8 cellular contexts compared by ENCODE assay signal in genomic region chr5:151157426-151158286, GRCh38. TPM values are rescaled to one million over a fixed set of nuclear protein-coding genes. Genes with fewer than 3 reads are reported as not detected.
A peak's percentile ranks its signal among the peaks of the same experiment; 100 is the strongest.
DNase-seq lines count a peak whose midpoint lies in the region; ATAC-seq, FAIRE-seq and TF ChIP-seq lines count a peak whose summit lies in the region.

TSS of gene ANXA6 (minus strand) at chr5:151157779. CDS start at chr5:151147901, 9,878 bp downstream.

- H3K4me3 Mint-ChIP-seq in activated CD8-positive, alpha-beta T cell treated with anti-CD3 and anti-CD28 coated beads, Interleukin-2, amount 10 ng/mL, durations not matched to agents 7 days and 5 days = peak within 1 kb of the TSS; percentile 95
- H3K4me3 Mint-ChIP-seq in effector memory CD8-positive, alpha-beta T cell = peak within 1 kb of the TSS; percentile 95 to 96

- no peak for TF ChIP-seq EP300 in A549 (IDR thresholded peaks at IDR 0.05)

- FAIRE-seq in A549 (lab: Jason Lieb, UNC) = no peak

- H3K4me1 Mint-ChIP-seq in activated CD8-positive, alpha-beta T cell treated with anti-CD3 and anti-CD28 coated beads, Interleukin-2, amount 10 ng/mL, durations not matched to agents 7 days and 5 days (ENCODE audit: low read depth) = peaks cover 47% of the 10 kb centered on the region
- peaks cover 46 to 58% of the 10 kb centered on the region in 2 donors for H3K4me1 Mint-ChIP-seq in effector memory CD8-positive, alpha-beta T cell (ENCODE audit: low read depth in 2 of 2)

- no peak for TF ChIP-seq CTCF in A549 (IDR thresholded peaks at IDR 0.05)

- peak within 1 kb of the TSS; percentile 83 to 92 for H3K27ac ChIP-seq in A549

- H3K4me3 ChIP-seq in A549 = peak within 1 kb of the TSS; percentile 65

- TF ChIP-seq RAD21 in A549 (conservative IDR thresholded peaks at IDR 0.05 in 1 of 2, IDR thresholded peaks at IDR 0.05 in 1 of 2) = no peak

- H3K9me3 Mint-ChIP-seq in activated CD8-positive, alpha-beta T cell treated with anti-CD3 and anti-CD28 coated beads, Interleukin-2, amount 10 ng/mL, durations not matched to agents 7 days and 5 days (ENCODE audit: insufficient read depth) = no peaks in the 10 kb centered on the region
- H3K9me3 Mint-ChIP-seq in effector memory CD8-positive, alpha-beta T cell = no peaks in the 10 kb centered on the region

- peaks cover 34% of the 10 kb centered on the region for H3K36me3 Mint-ChIP-seq in activated CD8-positive, alpha-beta T cell treated with anti-CD3 and anti-CD28 coated beads, Interleukin-2, amount 10 ng/mL, durations not matched to agents 7 days and 5 days (ENCODE audit: low read depth)
- H3K36me3 Mint-ChIP-seq in effector memory CD8-positive, alpha-beta T cell (ENCODE audit: insufficient read depth) = peaks cover 20% of the 10 kb centered on the region

- POLR2A ChIA-PET in A549 (lab: Yijun Ruan, JAX) = interaction anchor here (1.0 kb wide), 1 partner anchor 95 kb away, joined by 3 read pairs; no protein-coding TSS in a partner anchor
- POLR2A ChIA-PET in activated CD8-positive, alpha-beta T cell treated with anti-CD3 and anti-CD28 coated beads, Interleukin-2, amount 10 ng/mL, durations not matched to agents 7 days and 5 days (lab: Charles Lee) = interaction anchor here (0.9 to 6.4 kb wide), 8 partner anchors 9 to 95 kb away, joined by 3 to 45 read pairs (median 6); partner anchors contain the start of genes CCDC69 and GM2A

- DNase-seq in A549 (ENCODE audit: low read depth in 1 of 2, low spot score in 1 of 2) (peak; percentile 63 to 94), NCI-H510A treated with DMSO at 0.1 percent for 48 hours (lab: John Stamatoyannopoulos, UW) (peak; percentile 16), medulla oblongata (ENCODE audit: extremely low spot score) (peak; percentile 89)
- peak; percentile 76 for DNase-seq in activated CD8-positive, alpha-beta T cell treated with anti-CD3 and anti-CD28 coated beads, Interleukin-2, amount 10 ng/mL, durations not matched to agents 7 days and 5 days
- peak; percentile 45 to 48 (median 47) for DNase-seq in effector memory CD8-positive, alpha-beta T cell
- peak; percentile 44 for DNase-seq in stimulated activated CD8-positive, alpha-beta memory T cell treated with anti-CD3 and anti-CD28 coated beads, Interleukin-12 subunit alpha, Interleukin-12 subunit beta, amount 100 ng/mL, for 1 hour (ENCODE audit: low read depth)

- H3K27ac Mint-ChIP-seq in activated CD8-positive, alpha-beta T cell treated with anti-CD3 and anti-CD28 coated beads, Interleukin-2, amount 10 ng/mL, durations not matched to agents 7 days and 5 days = peak within 1 kb of the TSS; percentile 89
- peak within 1 kb of the TSS; percentile 95 for H3K27ac Mint-ChIP-seq in effector memory CD8-positive, alpha-beta T cell

- 9% methylated on average over 17 of the region's 60 CpGs for WGBS in A549 (ENCODE audit: missing lambda C conversion rate)

- ATAC-seq in A549 (peak; percentile 98 to 100), GM18517 (IDR thresholded peaks at IDR 0.05; ENCODE audit: unreplicated experiment) (peak; percentile 28), HG03064 (IDR thresholded peaks at IDR 0.05; ENCODE audit: low read depth, unreplicated experiment) (peak; percentile 54)
- ATAC-seq in activated CD8-positive, alpha-beta T cell treated with anti-CD3 and anti-CD28 coated beads, Interleukin-2, amount 10 ng/mL, durations not matched to agents 7 days and 5 days = peak; percentile 81
- ATAC-seq in effector memory CD8-positive, alpha-beta T cell (replicated peaks) = peak; percentile 85

- CTCF ChIA-PET in A549 (lab: Yijun Ruan, JAX) = interaction anchor here (0.7 to 2.7 kb wide), 9 partner anchors 9 to 132 kb away, joined by 3 to 16 read pairs (median 3); no protein-coding TSS in a partner anchor
- CTCF ChIA-PET in activated CD8-positive, alpha-beta T cell treated with anti-CD3 and anti-CD28 coated beads, Interleukin-2, amount 10 ng/mL, durations not matched to agents 7 days and 5 days (lab: Charles Lee) = interaction anchor here (0.9 to 12.9 kb wide), 10 partner anchors 8 to 108 kb away, joined by 3 to 172 read pairs (median 8); no protein-coding TSS in a partner anchor

- H3K4me2 ChIP-seq in A549 = peak within 1 kb of the TSS; percentile 99

- peaks cover 4% of the 10 kb centered on the region for H3K27me3 Mint-ChIP-seq in activated CD8-positive, alpha-beta T cell treated with anti-CD3 and anti-CD28 coated beads, Interleukin-2, amount 10 ng/mL, durations not matched to agents 7 days and 5 days (ENCODE audit: low read depth)
- no peaks in the 10 kb centered on the region for H3K27me3 Mint-ChIP-seq in effector memory CD8-positive, alpha-beta T cell

- peak; percentile 67 for TF ChIP-seq POLR2A in A549 (IDR thresholded peaks at IDR 0.05; ENCODE audit: low read length)

- peaks cover 17% of the 10 kb centered on the region for H3K4me1 ChIP-seq in A549

- H3K9me3 ChIP-seq in A549 = no peaks in the 10 kb centered on the region

TF ChIP-seq in A549, 52 proteins besides CTCF, POLR2A, EP300 and RAD21:
- no peak for TF ChIP-seq JUN (IDR thresholded peaks at IDR 0.05)
- TF ChIP-seq FOXS1 (CRISPR knock-in tag; IDR thresholded peaks at IDR 0.05) = no peak
- no peak for TF ChIP-seq ZFP36 (IDR thresholded peaks at IDR 0.05; ENCODE audit: borderline replicate concordance, partially characterized antibody)
- no peak for TF ChIP-seq MAFK (IDR thresholded peaks at IDR 0.05; ENCODE audit: partially characterized antibody)
- TF ChIP-seq USF2 (IDR thresholded peaks at IDR 0.05) = peak; percentile 94
- no peak for TF ChIP-seq SREBF2 (IDR thresholded peaks at IDR 0.05)
- TF ChIP-seq ZC3H11A (IDR thresholded peaks at IDR 0.05) = no peak
- TF ChIP-seq JUNB (IDR thresholded peaks at IDR 0.05) = no peak
- no peak for TF ChIP-seq KDM5A (IDR thresholded peaks at IDR 0.05)
- 0 out of 2 replicates have a peak, but pooled peaks have one; percentile 10 for TF ChIP-seq PHF8 (IDR thresholded peaks at IDR 0.05; ENCODE audit: borderline replicate concordance, low read depth)
- no peak for TF ChIP-seq ZNF302 (CRISPR knock-in tag; IDR thresholded peaks at IDR 0.05)
- TF ChIP-seq MAX (IDR thresholded peaks at IDR 0.05) = peak; percentile 93
- peak; percentile 83 for TF ChIP-seq E2F6 (IDR thresholded peaks at IDR 0.05; ENCODE audit: borderline replicate concordance, low read depth)
- no peak for TF ChIP-seq NFE2L2 (conservative IDR thresholded peaks at IDR 0.05; ENCODE audit: low read length)
- TF ChIP-seq ESRRA (IDR thresholded peaks at IDR 0.05; ENCODE audit: borderline replicate concordance, low read length) = no peak
- TF ChIP-seq HDAC2 (IDR thresholded peaks at IDR 0.05) = no peak
- TF ChIP-seq MAZ (IDR thresholded peaks at IDR 0.05; ENCODE audit: borderline replicate concordance, low read depth, low read length) = no peak

RNA-seq across cellular contexts. Expression of gene ANXA6, which starts in this region (rescaled TPM):
- polyA plus RNA-seq in A549 (2011; rRNA removed) (32.4 and 34.9 TPM in 2 replicates), A549 (2017; fragmentation: RNase III; extraction: RNeasy Plus Mini Kit Qiagen cat#74134 plus additional on column Dnase treatment) (44.6 to 55.7 TPM (median 53.0 TPM) in 3 replicates)
- 25.2 and 30.8 TPM in 2 replicates for polyA plus RNA-seq in A549 (2012; cell fraction: cytosol; rRNA removed)
- 29.6 and 37.0 TPM in 2 replicates for polyA plus RNA-seq in A549 (2012; cell fraction: nucleus; rRNA removed)
- 54.1 and 59.1 TPM in 2 replicates for polyA minus RNA-seq in A549 (2011; rRNA and poly(A)+ RNA removed)
- total RNA-seq in activated CD8-positive, alpha-beta T cell treated with anti-CD3 and anti-CD28 coated beads, Interleukin-2, amount 10 ng/mL, durations not matched to agents 7 days and 5 days = 100 to 1,000 TPM; 481 to 495 TPM

Comparison
In these comparisons a context has a peak if more than half of its experiments do, and no peak if none do; other contexts are left out.
1. Peak in every context shown above with its lines: DNase-seq, ATAC-seq, H3K4me3 ChIP-seq and H3K27ac ChIP-seq.
2. ATAC-seq: peak in every context shown above with its lines; median percentile 99 in A549; 85 in effector memory CD8-positive, alpha-beta T cell; 81 in activated CD8-positive, alpha-beta T cell treated with anti-CD3 and anti-CD28 coated beads, Interleukin-2, amount 10 ng/mL, durations not matched to agents 7 days and 5 days; 54 in HG03064; 28 in GM18517.
3. DNase-seq: peak in every context shown above with its lines; median percentile 89 in medulla oblongata; 78 in A549; 76 in activated CD8-positive, alpha-beta T cell treated with anti-CD3 and anti-CD28 coated beads, Interleukin-2, amount 10 ng/mL, durations not matched to agents 7 days and 5 days; 47 in effector memory CD8-positive, alpha-beta T cell; 44 in stimulated activated CD8-positive, alpha-beta memory T cell treated with anti-CD3 and anti-CD28 coated beads, Interleukin-12 subunit alpha, Interleukin-12 subunit beta, amount 100 ng/mL, for 1 hour; 16 in NCI-H510A treated with DMSO at 0.1 percent for 48 hours.